Comparison of ENCODE assay signal across 27 cellular contexts in the genomic region with DNA sequence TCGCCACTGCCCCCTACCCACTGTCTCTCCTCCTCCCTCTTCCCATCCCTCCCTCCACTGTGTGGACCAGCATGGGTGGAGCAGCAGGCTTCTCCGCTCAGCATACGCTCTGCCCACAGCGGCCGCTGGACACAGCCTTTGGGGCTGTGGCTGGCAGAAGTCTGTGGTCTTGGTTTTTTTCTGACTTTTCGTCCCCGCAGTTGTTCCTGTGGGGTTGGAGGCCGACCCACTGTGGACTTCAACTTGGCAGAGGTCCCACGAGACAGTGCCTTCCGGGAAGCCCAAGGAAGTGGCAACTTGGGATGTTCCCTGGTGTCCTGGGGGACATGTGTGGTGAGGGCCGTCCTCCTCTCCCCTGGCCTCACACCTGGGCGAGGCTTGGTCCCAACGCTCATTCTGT.
"Had no signal": no experiment of that assay in that cellular context is flagged by ENCODE, and none has a peak within 500 bp of the region (broad histone marks: within the 10 kb centered on the region; RNA-seq: fewer than 3 reads in every experiment).

No MANE protein-coding gene starts in this region.

- H3K27ac ChIP-seq: colonic mucosa, esophagus squamous epithelium, left ventricle myocardium inferior, neutrophil, pancreas, right lobe of liver, testis, tibial artery had no signal

- H3K4me3 ChIP-seq: colonic mucosa, esophagus squamous epithelium, left ventricle myocardium inferior, lung, pancreas, right lobe of liver, testis, tibial artery had no signal

- H3K9me3 Mint-ChIP-seq: central memory CD8-positive, alpha-beta T cell; dendritic cell treated with granulocyte-macrophage colony-stimulating factor and Interleukin-4, amounts not matched to agents 40 ng/mL and 50 ng/mL, for 4 days; immature natural killer cell; memory B cell; naive B cell; stimulated activated naive CD8-positive, alpha-beta T cell treated with anti-CD3 and anti-CD28 coated beads, Interleukin-15, amount 100 ng/mL, for 72 hours; type B pancreatic cell had no signal

- H3K4me1 Mint-ChIP-seq: central memory CD8-positive, alpha-beta T cell; immature natural killer cell; memory B cell; naive B cell; stimulated activated naive CD8-positive, alpha-beta T cell treated with anti-CD3 and anti-CD28 coated beads, Interleukin-15, amount 100 ng/mL, for 72 hours had no signal

- H3K9me3 ChIP-seq: colonic mucosa, left ventricle myocardium inferior, neutrophil, pancreas, right lobe of liver, testis, tibial artery had no signal

- DNase-seq: colonic mucosa; effector memory CD4-positive, alpha-beta T cell; erythroblast; esophagus squamous epithelium; foreskin melanocyte; hypothalamus; immature natural killer cell; kidney glomerular epithelial cell; left colon; left ventricle myocardium inferior; naive B cell; retina; small intestine; stimulated activated CD4-positive, alpha-beta T cell treated with anti-CD3 and anti-CD28 coated beads, Interleukin-15, amount 100 ng/mL, for 24 hours; stimulated activated CD4-positive, alpha-beta T cell treated with anti-CD3 and anti-CD28 coated beads, Interleukin-2, amount 100 ng/mL, for 48 hours; stimulated activated naive CD4-positive, alpha-beta T cell; stimulated activated naive CD8-positive, alpha-beta T cell treated with anti-CD3 and anti-CD28 coated beads, Interleukin-15, amount 100 ng/mL, for 72 hours had no signal

- H3K36me3 ChIP-seq: colonic mucosa, esophagus squamous epithelium, left ventricle myocardium inferior, neutrophil, pancreas, right lobe of liver, tibial artery had no signal

- ATAC-seq: left colon; pancreas; stimulated activated naive CD8-positive, alpha-beta T cell treated with anti-CD3 and anti-CD28 coated beads, Interleukin-15, amount 100 ng/mL, for 72 hours had no signal

- H3K27me3 Mint-ChIP-seq: central memory CD8-positive, alpha-beta T cell; dendritic cell treated with granulocyte-macrophage colony-stimulating factor and Interleukin-4, amounts not matched to agents 40 ng/mL and 50 ng/mL, for 4 days; memory B cell; naive B cell; stimulated activated naive CD8-positive, alpha-beta T cell treated with anti-CD3 and anti-CD28 coated beads, Interleukin-15, amount 100 ng/mL, for 72 hours; type B pancreatic cell had no signal

- H3K4me3 Mint-ChIP-seq: central memory CD8-positive, alpha-beta T cell; dendritic cell treated with granulocyte-macrophage colony-stimulating factor and Interleukin-4, amounts not matched to agents 40 ng/mL and 50 ng/mL, for 4 days; immature natural killer cell; memory B cell; naive B cell; stimulated activated naive CD8-positive, alpha-beta T cell treated with anti-CD3 and anti-CD28 coated beads, Interleukin-15, amount 100 ng/mL, for 72 hours; type B pancreatic cell had no signal

- H3K4me1 ChIP-seq: colonic mucosa, esophagus squamous epithelium, left ventricle myocardium inferior, pancreas, right lobe of liver, testis, tibial artery had no signal

- H3K27ac Mint-ChIP-seq: dendritic cell treated with granulocyte-macrophage colony-stimulating factor and Interleukin-4, amounts not matched to agents 40 ng/mL and 50 ng/mL, for 4 days; immature natural killer cell; memory B cell; stimulated activated naive CD8-positive, alpha-beta T cell treated with anti-CD3 and anti-CD28 coated beads, Interleukin-15, amount 100 ng/mL, for 72 hours; type B pancreatic cell had no signal

- H3K36me3 Mint-ChIP-seq: immature natural killer cell, memory B cell, naive B cell, type B pancreatic cell had no signal

- H3K27me3 ChIP-seq: colonic mucosa, neutrophil, pancreas, right lobe of liver, testis had no signal
